1 cellular context compared by ENCODE assay signal in genomic region chr5:141839015-141839513, GRCh38.
TF ChIP-seq lines count a peak whose summit lies in the region.

No MANE protein-coding gene starts in this region.

TF ChIP-seq in H1, 55 proteins besides CTCF, POLR2A, EP300 and RAD21 (continued from another document):
- TF ChIP-seq GTF2F1 (IDR thresholded peaks at IDR 0.05; ENCODE audit: borderline replicate concordance, low read depth, low read length) (no peak), CTBP2 (IDR thresholded peaks at IDR 0.05; ENCODE audit: borderline replicate concordance, insufficient read depth, insufficient read length, low read length) (peak; percentile 62), TCF12 (IDR thresholded peaks at IDR 0.05; ENCODE audit: low read depth, low read length) (peak; percentile 87; the same call in 1 of the 2 replicates), RXRA (IDR thresholded peaks at IDR 0.05; ENCODE audit: insufficient read depth, low read depth, low read length) (no peak), ATF3 (IDR thresholded peaks at IDR 0.05; ENCODE audit: insufficient read depth, low read depth, low read length) (no peak), BACH1 (IDR thresholded peaks at IDR 0.05; ENCODE audit: low read length) (no peak), NRF1 (IDR thresholded peaks at IDR 0.05; ENCODE audit: low read depth, low read length) (no peak), POU5F1 (IDR thresholded peaks at IDR 0.05; ENCODE audit: low read depth, low read length) (0 out of 2 replicates have a peak, but pooled peaks have one; percentile 7), MAFK (IDR thresholded peaks at IDR 0.05; ENCODE audit: low read depth, low read length) (0 out of 2 replicates have a peak, but pooled peaks have one; percentile 17), CREB1 (IDR thresholded peaks at IDR 0.05) (peak; percentile 77), POLR2AphosphoS5 (IDR thresholded peaks at IDR 0.05; ENCODE audit: low read depth, low read length) (peak; percentile 67), TAF7 (optimal IDR thresholded peaks at IDR 0.05; ENCODE audit: borderline replicate concordance, low read depth, low read length) (peak; percentile 25), ASH2L (IDR thresholded peaks at IDR 0.05; ENCODE audit: low read length) (peak; percentile 98), BRCA1 (IDR thresholded peaks at IDR 0.05; ENCODE audit: low read depth, low read length) (no peak), TBP (IDR thresholded peaks at IDR 0.05; ENCODE audit: low read depth, low read length) (peak; percentile 63; the same call in 1 of the 2 replicates), SP1 (IDR thresholded peaks at IDR 0.05; ENCODE audit: low read depth, low read length) (peak; percentile 42; the same call in 1 of the 2 replicates), HDAC2 (IDR thresholded peaks at IDR 0.05; ENCODE audit: borderline replicate concordance in 1 of 2, low read depth in 2 of 2, low read length in 2 of 2) (no peak; a peak in 1 of 4 replicates), SP4 (IDR thresholded peaks at IDR 0.05; ENCODE audit: low read length) (no peak), CBX8 (IDR thresholded peaks at IDR 0.05; ENCODE audit: borderline replicate concordance, low read depth, low read length) (no peak), CHD1 (IDR thresholded peaks at IDR 0.05; ENCODE audit: low read depth, low read length) (no peak), KDM5A (IDR thresholded peaks at IDR 0.05; ENCODE audit: low read length) (no peak), MAX (IDR thresholded peaks at IDR 0.05) (no peak), NANOG (IDR thresholded peaks at IDR 0.05; ENCODE audit: insufficient read depth, low read depth, low read length, poor library complexity, severe bottlenecking) (peak; percentile 5), ATF2 (IDR thresholded peaks at IDR 0.05; ENCODE audit: low read length) (no peak; the same call in 1 of the 2 replicates), GABPA (IDR thresholded peaks at IDR 0.05; ENCODE audit: borderline replicate concordance, insufficient read depth, low read length) (no peak), FOSL1 (IDR thresholded peaks at IDR 0.05; ENCODE audit: insufficient read depth, low read depth, low read length) (no peak), PHF8 (conservative IDR thresholded peaks at IDR 0.05; ENCODE audit: low read depth, low read length) (no peak), JUND (IDR thresholded peaks at IDR 0.05; ENCODE audit: low read length) (peak; percentile 60), SP2 (IDR thresholded peaks at IDR 0.05; ENCODE audit: low read length) (no peak), SIN3A (conservative IDR thresholded peaks at IDR 0.05 in 1 of 2, IDR thresholded peaks at IDR 0.05 in 1 of 2; ENCODE audit: low read depth in 1 of 2, low read length in 2 of 2) (peak; percentile 58 to 76; a peak in 1 of 4 replicates), RFX5 (IDR thresholded peaks at IDR 0.05; ENCODE audit: borderline replicate concordance, low read depth, low read length) (no peak), KDM4A (IDR thresholded peaks at IDR 0.05; ENCODE audit: low read depth, low read length, severe bottlenecking) (no peak), CHD2 (IDR thresholded peaks at IDR 0.05; ENCODE audit: low read length) (no peak; the same call in 1 of the 2 replicates), RNF2 (IDR thresholded peaks at IDR 0.05; ENCODE audit: borderline replicate concordance, low read depth, low read length, missing control alignments, poor library complexity, severe bottlenecking) (no peak), CBX5 (IDR thresholded peaks at IDR 0.05; ENCODE audit: low read depth, low read length) (no peak), CHD7 (IDR thresholded peaks at IDR 0.05; ENCODE audit: insufficient replicate concordance, low read length) (peak; percentile 19), SIX5 (IDR thresholded peaks at IDR 0.05; ENCODE audit: low read depth, low read length) (no peak), YY1 (IDR thresholded peaks at IDR 0.05; ENCODE audit: low read depth, low read length) (no peak), KDM1A (IDR thresholded peaks at IDR 0.05; ENCODE audit: borderline replicate concordance, low read length) (no peak; the same call in 1 of the 2 replicates), ZNF274 (IDR thresholded peaks at IDR 0.05; ENCODE audit: borderline replicate concordance, extremely low read depth, low read length) (no peak), E2F6 (IDR thresholded peaks at IDR 0.05) (no peak), SAP30 (IDR thresholded peaks at IDR 0.05; ENCODE audit: insufficient read depth, insufficient replicate concordance, low read length) (no peak), RBBP5 (IDR thresholded peaks at IDR 0.05; ENCODE audit: borderline replicate concordance, low read depth, low read length) (peak; percentile 96), TAF1 (IDR thresholded peaks at IDR 0.05; ENCODE audit: low read depth, low read length) (peak; percentile 64; the same call in 1 of the 2 replicates), SRF (IDR thresholded peaks at IDR 0.05; ENCODE audit: low read depth, low read length) (no peak), SIRT6 (IDR thresholded peaks at IDR 0.05; ENCODE audit: low read length) (no peak), JUN (IDR thresholded peaks at IDR 0.05; ENCODE audit: low read depth, low read length) (0 out of 2 replicates have a peak, but pooled peaks have one; percentile 21), HDAC6 (IDR thresholded peaks at IDR 0.05; ENCODE audit: low read depth, low read length) (no peak), EZH2 (IDR thresholded peaks at IDR 0.05; ENCODE audit: low read depth, low read length, severe bottlenecking) (no peak), SUZ12 (IDR thresholded peaks at IDR 0.05; ENCODE audit: low read length) (no peak), TEAD4 (IDR thresholded peaks at IDR 0.05; ENCODE audit: low read depth, low read length) (no peak), BCL11A (IDR thresholded peaks at IDR 0.05; ENCODE audit: low read depth in 2 of 2, low read length in 2 of 2) (no peak), CEBPB (IDR thresholded peaks at IDR 0.05; ENCODE audit: low read depth, low read length) (no peak), USF2 (IDR thresholded peaks at IDR 0.05; ENCODE audit: low read length) (no peak)
